In genomic region chr3:111338059-111338698, GRCh38 we compare ENCODE assay signal across 8 cellular contexts.
DNase-seq lines count a peak whose midpoint lies in the region; ATAC-seq lines count a peak whose summit lies in the region.

No MANE protein-coding gene starts in this region.

- DNase-seq in DMS 273 treated with DMSO at 0.1 percent for 48 hours (lab: John Stamatoyannopoulos, UW) (peak; percentile 59), HCEC 1CT (peak; percentile 78), NCI-H748 treated with DMSO at 0.1 percent for 48 hours (lab: John Stamatoyannopoulos, UW) (peak; percentile 21), glomerular visceral epithelial cell (ENCODE audit: extremely low spot score) (peak; percentile 71), skeletal muscle cell (ENCODE audit: low read depth) (peak; percentile 55)
- DNase-seq in activated T-cell treated with anti-CD3 and anti-CD28 coated beads, Interleukin-2, amount 50 U/mL, for 48 hours, result peak; percentile 46 to 54
- DNase-seq in activated CD4-positive, CD25-positive, alpha-beta regulatory T cell treated with anti-CD3 and anti-CD28 coated beads, Interleukin-2, amount 50 U/mL, for 72 hours, result no peak

- ATAC-seq in GM19452 (IDR thresholded peaks at IDR 0.05; ENCODE audit: unreplicated experiment), result no peak

- H3K4me3 ChIP-seq in skeletal muscle cell (ENCODE audit: low read depth, low read length), result no peak overlapping the region
